In genomic region chr20:46485431-46485830, GRCh38 we compare ENCODE assay signal across 28 cellular contexts. TPM values are rescaled to one million over a fixed set of nuclear protein-coding genes. Genes with fewer than 3 reads are reported as not detected.
DNase-seq lines count a peak whose midpoint lies in the region; ATAC-seq and TF ChIP-seq lines count a peak whose summit lies in the region.
"Had no signal": no experiment of that assay in that cellular context is flagged by ENCODE, and none has a peak within 500 bp of the region (broad histone marks: within the 10 kb centered on the region; RNA-seq: fewer than 3 reads in every experiment).

No MANE protein-coding gene starts in this region.

- TF ChIP-seq CTCF in MM.1S (IDR thresholded peaks at IDR 0.05; ENCODE audit: low read length) (no peak), mammary epithelial cell (conservative IDR thresholded peaks at IDR 0.05 in 1 of 2, IDR thresholded peaks at IDR 0.05 in 1 of 2; ENCODE audit: extremely low read depth in 1 of 2, insufficient read depth in 1 of 2, low read depth in 1 of 2, low read length in 2 of 2) (no peak), parathyroid adenoma (IDR thresholded peaks at IDR 0.05) (no peak)

- H3K79me2 ChIP-seq in MM.1S (ENCODE audit: low read length) (no peaks in the 10 kb centered on the region), mammary epithelial cell (ENCODE audit: insufficient read depth, low read length) (no peaks in the 10 kb centered on the region), parathyroid adenoma (no peaks in the 10 kb centered on the region)

- H3K36me3 ChIP-seq in MM.1S (replicated peaks; ENCODE audit: insufficient read depth, low read length) (no peaks in the 10 kb centered on the region), mammary epithelial cell (ENCODE audit: insufficient read depth, low read length) (no peaks in the 10 kb centered on the region), parathyroid adenoma (ENCODE audit: control insufficient read depth, insufficient read depth, low read length) (no peaks in the 10 kb centered on the region)
- H3K36me3 ChIP-seq: neural progenitor cell, sigmoid colon, thoracic aorta, uterus had no signal

- no TSS peak for BruUV-seq in mammary epithelial cell (replicated peaks; lab: Mats Ljungman, UMichigan)

- H3K27ac ChIP-seq in MM.1S (ENCODE audit: low read length) (no peak overlapping the region), mammary epithelial cell (ENCODE audit: insufficient read depth, low read depth, low read length) (no peak overlapping the region), parathyroid adenoma (no peak overlapping the region)
- H3K27ac ChIP-seq: 22Rv1, epithelial cell of prostate, neural progenitor cell, sigmoid colon, thoracic aorta, uterus had no signal

- no peaks in the 10 kb centered on the region for H3K4me1 ChIP-seq in MM.1S (ENCODE audit: low read length)
- H3K4me1 ChIP-seq in mammary epithelial cell (ENCODE audit: insufficient read depth, low read length) = no peaks in the 10 kb centered on the region
- H3K4me1 ChIP-seq in parathyroid adenoma = no peaks in the 10 kb centered on the region
- H3K4me1 ChIP-seq: neural progenitor cell, sigmoid colon, uterus had no signal

- H3K9me3 ChIP-seq in MM.1S (replicated peaks; ENCODE audit: insufficient read depth, low read length) (no peaks in the 10 kb centered on the region), mammary epithelial cell (replicated peaks; ENCODE audit: insufficient read depth, low read length) (no peaks in the 10 kb centered on the region), parathyroid adenoma (ENCODE audit: control insufficient read depth, low read length) (no peaks in the 10 kb centered on the region)
- H3K9me3 ChIP-seq: sigmoid colon, thoracic aorta, uterus had no signal

- H3K27me3 ChIP-seq in MM.1S (replicated peaks; ENCODE audit: insufficient read depth, low read length) (no peaks in the 10 kb centered on the region), mammary epithelial cell (ENCODE audit: insufficient read depth, low read length) (no peaks in the 10 kb centered on the region), parathyroid adenoma (ENCODE audit: control insufficient read depth, insufficient read depth, low read length) (no peaks in the 10 kb centered on the region)
- H3K27me3 ChIP-seq: neural progenitor cell, uterus had no signal

- CTCF ChIA-PET in mammary epithelial cell (lab: Charles Lee; ENCODE audit: low non-redundant PET) = no interaction called here

- intact Hi-C loops in mammary epithelial cell (cut with micrococcal nuclease) = no loop called here

- dilution Hi-C loops in mammary epithelial cell (cut with HindIII; ENCODE audit: low sequenced_read_pairs) = no loop called here

- no peaks in the 10 kb centered on the region for H4K20me1 ChIP-seq in MM.1S (ENCODE audit: insufficient read depth, low read length)
- H4K20me1 ChIP-seq in mammary epithelial cell (ENCODE audit: insufficient read depth, low read length) = no peaks in the 10 kb centered on the region

- in situ Hi-C loops in mammary epithelial cell (cut with MboI; ENCODE audit: low sequenced_read_pairs in 2 of 2) = no loop called here

- no peak overlapping the region for H2AFZ ChIP-seq in MM.1S (ENCODE audit: low read length)
- H2AFZ ChIP-seq in mammary epithelial cell (ENCODE audit: low read depth, low read length) = no peak overlapping the region
- H2AFZ ChIP-seq in parathyroid adenoma = no peak overlapping the region
- H2AFZ ChIP-seq: neural progenitor cell had no signal

- no peaks in the 10 kb centered on the region for H3K9me2 ChIP-seq in MM.1S (replicated peaks; ENCODE audit: insufficient read depth, low read length)

- peak; percentile 39 for DNase-seq in DMS 273 (lab: John Stamatoyannopoulos, UW; ENCODE audit: unreplicated experiment)
- no peak for DNase-seq in DMS 273 treated with DMSO at 0.1 percent for 48 hours (lab: John Stamatoyannopoulos, UW)
- DNase-seq in MM.1S = no peak
- DNase-seq in mammary epithelial cell = peak; percentile 1
- DNase-seq in NOMO-1 treated with dmso at 0.1 percent for 144 hours (lab: John Stamatoyannopoulos, UW; ENCODE audit: unreplicated experiment) = no peak
- DNase-seq: activated CD4-positive, alpha-beta T cell treated with anti-CD3 and anti-CD28 coated beads, Interleukin-2, amount 50 U/mL, for 4 hours; activated CD4-positive, CD25-positive, alpha-beta regulatory T cell; activated naive CD4-positive, alpha-beta T cell; effector CD4-positive, alpha-beta T cell; kidney glomerular epithelial cell; NCI-H1105; NCI-H187 treated with DMSO at 0.1 percent for 48 hours; NCI-H226; NCI-H774; sigmoid colon; stimulated activated naive CD4-positive, alpha-beta T cell treated with Interleukin-2 at 50 U/mL for 16 hours; T1000; uterus had no signal

- H3K4me3 ChIP-seq in MM.1S (ENCODE audit: low read length) (no peak overlapping the region), mammary epithelial cell (replicated peaks in 1 of 3; ENCODE audit: insufficient read depth in 1 of 3, low read depth in 2 of 3, low read length in 3 of 3) (peak overlapping the region in 2 of 3 experiments; percentile 18 to 42), parathyroid adenoma (ENCODE audit: low read depth, low read length) (peak overlapping the region; percentile 17)
- H3K4me3 ChIP-seq: lung, neural progenitor cell, sigmoid colon, thoracic aorta, uterus had no signal

- H3K4me2 ChIP-seq in MM.1S (ENCODE audit: low read depth, low read length) = peak overlapping the region; percentile 31; the same call in 1 of the 2 replicates
- H3K4me2 ChIP-seq in mammary epithelial cell (ENCODE audit: insufficient read depth, low read depth, low read length) = peak overlapping the region; percentile 73
- H3K4me2 ChIP-seq in parathyroid adenoma (ENCODE audit: low read length) = peak overlapping the region; percentile 21
- H3K4me2 ChIP-seq: neural progenitor cell had no signal

- ATAC-seq in GM19328 (IDR thresholded peaks at IDR 0.05; ENCODE audit: unreplicated experiment) (no peak), GM19455 (IDR thresholded peaks at IDR 0.05; ENCODE audit: unreplicated experiment) (no peak)
- ATAC-seq: activated T-cell treated with anti-CD3 and anti-CD28 coated beads, Interleukin-2, amount 50 U/mL, for 72 hours; Right ventricle myocardium inferior had no signal

- no peaks in the 10 kb centered on the region for H3F3A ChIP-seq in MM.1S (ENCODE audit: insufficient read depth, low read length)

- H3K9ac ChIP-seq in MM.1S (ENCODE audit: low read length) = no peak overlapping the region
- no peak overlapping the region for H3K9ac ChIP-seq in mammary epithelial cell (ENCODE audit: insufficient read depth, low read length)
- no peak overlapping the region for H3K9ac ChIP-seq in parathyroid adenoma
- H3K9ac ChIP-seq: neural progenitor cell had no signal

- WGBS in mammary epithelial cell (ENCODE audit: low coverage, missing lambda C conversion rate) = 9% methylated on average over 4 of the region's 4 CpGs

RNA-seq across cellular contexts. Expression of gene ZNF334, which starts 27.9 kb away (rescaled TPM):
- 1 to 10 TPM; 1.1 to 4.3 TPM for total RNA-seq in mammary epithelial cell
- polyA plus RNA-seq in mammary epithelial cell = 2.0 TPM
- polyA minus RNA-seq in mammary epithelial cell = 1.1 TPM

Comparison
In these comparisons a context has a peak if more than half of its experiments do, and no peak if none do; other contexts are left out.
1. DNase-seq: peak in DMS 273 (single experiment) and mammary epithelial cell (single experiment); none in DMS 273 treated with DMSO at 0.1 percent for 48 hours (single experiment), MM.1S (single experiment) and NOMO-1 treated with dmso at 0.1 percent for 144 hours (single experiment).
2. H3K4me2 ChIP-seq: peak in every context shown above with its lines; median percentile 73 in mammary epithelial cell; 31 in MM.1S; 21 in parathyroid adenoma.